In genomic region chr12:54360717-54361456, GRCh38 we compare ENCODE assay signal across 9 cellular contexts. TPM values are rescaled to one million over a fixed set of nuclear protein-coding genes. Genes with fewer than 3 reads are reported as not detected.
DNase-seq lines count a peak whose midpoint lies in the region; ATAC-seq, FAIRE-seq and TF ChIP-seq lines count a peak whose summit lies in the region.
"Had no signal": no experiment of that assay in that cellular context is flagged by ENCODE, and none has a peak within 500 bp of the region (broad histone marks: within the 10 kb centered on the region; RNA-seq: fewer than 3 reads in every experiment).

No MANE protein-coding gene starts in this region.

- H3K9me3 ChIP-seq in A673 (ENCODE audit: low read depth, low read length, poor library complexity, severe bottlenecking) = no peaks in the 10 kb centered on the region
- H3K9me3 ChIP-seq in mucosa of descending colon = no peaks in the 10 kb centered on the region
- H3K9me3 ChIP-seq in suprapubic skin = no peaks in the 10 kb centered on the region

- H3K27me3 ChIP-seq in A673 (replicated peaks; ENCODE audit: insufficient read depth, low read depth, low read length, poor library complexity) (no peaks in the 10 kb centered on the region), suprapubic skin (no peaks in the 10 kb centered on the region)

- POLR2A ChIA-PET in A673 (lab: Charles Lee; ENCODE audit: low non-redundant PET) = no interaction called here

- intact Hi-C loops in A673 (cut with micrococcal nuclease; ENCODE audit: unreplicated experiment) = loop anchor here (1.0 to 2.0 kb wide), 2 partner anchors 66 to 141 kb away; no protein-coding TSS in a partner anchor
- intact Hi-C loops in mucosa of descending colon (cut with DNase I, micrococcal nuclease) = loop anchor here (5.0 to 10.0 kb wide), 2 partner anchors 69 to 136 kb away; no protein-coding TSS in a partner anchor

- H3K36me3 ChIP-seq in A673 (ENCODE audit: insufficient read depth, low read length, poor library complexity, severe bottlenecking) = no peaks in the 10 kb centered on the region
- no peaks in the 10 kb centered on the region for H3K36me3 ChIP-seq in mucosa of descending colon (ENCODE audit: low read depth)
- no peaks in the 10 kb centered on the region for H3K36me3 ChIP-seq in suprapubic skin

- H3K27ac Mint-ChIP-seq in effector memory CD8-positive, alpha-beta T cell = no peak overlapping the region

- H3K27ac ChIP-seq in A673 (ENCODE audit: low read depth, low read length, poor library complexity, severe bottlenecking) = peak overlapping the region; percentile 74
- H3K27ac ChIP-seq in suprapubic skin = peak overlapping the region; percentile 33

- 75% methylated on average over 16 of the region's 16 CpGs for WGBS in suprapubic skin

- no peaks in the 10 kb centered on the region for H3K36me3 Mint-ChIP-seq in effector memory CD8-positive, alpha-beta T cell (ENCODE audit: insufficient read depth)

- no TSS peak for BruUV-seq in A673 (replicated peaks; lab: Mats Ljungman, UMichigan)

- H3K4me1 Mint-ChIP-seq in effector memory CD8-positive, alpha-beta T cell (ENCODE audit: low read depth in 2 of 2) = peaks cover 14 to 19% of the 10 kb centered on the region in 2 donors

- no peak for TF ChIP-seq EP300 in suprapubic skin (IDR thresholded peaks at IDR 0.05)

- H3K4me3 Mint-ChIP-seq in effector memory CD8-positive, alpha-beta T cell = peak overlapping the region; percentile 35 to 53

- peaks cover 40% of the 10 kb centered on the region for H3K4me1 ChIP-seq in A673 (ENCODE audit: insufficient read depth, low read length, poor library complexity, severe bottlenecking)
- no peaks in the 10 kb centered on the region for H3K4me1 ChIP-seq in mucosa of descending colon (ENCODE audit: low read depth)
- H3K4me1 ChIP-seq in suprapubic skin = peaks cover 27% of the 10 kb centered on the region

- ATAC-seq in effector memory CD8-positive, alpha-beta T cell (replicated peaks) = no peak
- ATAC-seq in mucosa of descending colon (peak; percentile 30), HG03095 (IDR thresholded peaks at IDR 0.05; ENCODE audit: unreplicated experiment) (no peak)

- H3K4me3 ChIP-seq in A673 (ENCODE audit: low read depth, low read length, poor library complexity, severe bottlenecking) (no peak overlapping the region), mucosa of descending colon (no peak overlapping the region), suprapubic skin (no peak overlapping the region)

- CTCF ChIA-PET in A673 (lab: Charles Lee) = no interaction called here

- TF ChIP-seq CTCF in A673 (conservative IDR thresholded peaks at IDR 0.05; ENCODE audit: low read depth, low read length) (peak; percentile 91), mucosa of descending colon (IDR thresholded peaks at IDR 0.05) (peak; percentile 54), suprapubic skin (IDR thresholded peaks at IDR 0.05) (peak; percentile 40 to 53)

- H3K27me3 Mint-ChIP-seq in effector memory CD8-positive, alpha-beta T cell = no peaks in the 10 kb centered on the region

- no peaks in the 10 kb centered on the region for H3K9me3 Mint-ChIP-seq in effector memory CD8-positive, alpha-beta T cell

- DNase-seq in A673 (ENCODE audit: low spot score) (peak; percentile 90), GM19239 (ENCODE audit: insufficient read length, low spot score) (no peak), NCI-H2196 treated with DMSO at 0.1 percent for 48 hours (lab: John Stamatoyannopoulos, UW; ENCODE audit: unreplicated experiment) (peak; percentile 40), mucosa of descending colon (peak in 2 of 3 donors; percentile 86 to 94), suprapubic skin (ENCODE audit: low spot score in 2 of 2) (no peak)
- peak; percentile 54 for DNase-seq in activated CD4-positive, alpha-beta T cell treated with anti-CD3 and anti-CD28 coated beads, Interleukin-2, amount 50 U/mL, for 1 hour
- peak in 2 of 3 experiments; percentile 18 to 33 for DNase-seq in effector memory CD8-positive, alpha-beta T cell

- FAIRE-seq in GM19239 (lab: Jason Lieb, UNC) = peak; percentile 65
- FAIRE-seq: islet of Langerhans had no signal

- TF ChIP-seq POLR2A in suprapubic skin (IDR thresholded peaks at IDR 0.05) = no peak

RNA-seq across cellular contexts. Expression of gene GPR84, which starts 3.4 kb away (rescaled TPM):
- not detected in 2 replicates for total RNA-seq in A673 (2021)
- total RNA-seq in mucosa of descending colon = 1 to 10 TPM in 1 of 3 donors, under 1 TPM in 1, not detected in 1; 0.60 to 1.7 TPM
- 1 to 10 TPM in 1 of 4 donors, under 1 TPM in 3; 0.38 to 1.7 (median 0.73) TPM for total RNA-seq in suprapubic skin

RNA-seq across cellular contexts. Expression of gene ZNF385A, which starts 23.6 kb away (rescaled TPM):
- 17.5 and 26.8 TPM in 2 replicates for total RNA-seq in A673 (2021)
- 10 to 100 TPM in 2 of 3 donors, 1 to 10 TPM in 1; 3.5 to 15.0 (median 10.4) TPM for total RNA-seq in mucosa of descending colon
- total RNA-seq in suprapubic skin = 100 to 1,000 TPM in 3 of 4 donors, 10 to 100 TPM in 1; 99.5 to 134 (median 113) TPM

RNA-seq across cellular contexts. Expression of gene COPZ1, which starts 36.0 kb away (rescaled TPM):
- total RNA-seq in A673 (2021) (169 and 187 TPM in 2 replicates), mucosa of descending colon (100 to 1,000 TPM in 2 of 3 donors, 10 to 100 TPM in 1; 84.0 to 115 (median 104) TPM), suprapubic skin (10 to 100 TPM; 70.9 to 89.0 (median 77.6) TPM)

RNA-seq across cellular contexts. Expression of gene ITGA5, which starts 58.2 kb away (rescaled TPM):
- total RNA-seq in A673 (2021) = 96.8 and 108 TPM in 2 replicates
- 100 to 1,000 TPM in 1 of 3 donors, 10 to 100 TPM in 1, 1 to 10 TPM in 1; 8.0 to 201 (median 61.8) TPM for total RNA-seq in mucosa of descending colon
- 10 to 100 TPM; 16.3 to 36.4 (median 24.8) TPM for total RNA-seq in suprapubic skin

Comparison
In these comparisons a context has a peak if more than half of its experiments do, and no peak if none do; other contexts are left out.
1. DNase-seq: peak in A673 (single experiment), NCI-H2196 treated with DMSO at 0.1 percent for 48 hours (single experiment), activated CD4-positive, alpha-beta T cell treated with anti-CD3 and anti-CD28 coated beads, Interleukin-2, amount 50 U/mL, for 1 hour (single experiment), effector memory CD8-positive, alpha-beta T cell (2 of 3) and mucosa of descending colon (2 of 3); none in GM19239 (single experiment) and suprapubic skin (0 of 2).
2. Peak in every context shown above with its lines, with median percentiles within 50 percentile points of each other: CTCF ChIP-seq.